In genomic region chr7:23468721-23469149, GRCh38 we compare ENCODE assay signal across 8 cellular contexts. TPM values are rescaled to one million over a fixed set of nuclear protein-coding genes. Genes with fewer than 3 reads are reported as not detected.
DNase-seq lines count a peak whose midpoint lies in the region; ATAC-seq and TF ChIP-seq lines count a peak whose summit lies in the region.

No MANE protein-coding gene starts in this region.

- no peaks in the 10 kb centered on the region for H3K9me2 ChIP-seq in HCT116 (ENCODE audit: insufficient read depth)

- peaks cover 8% of the 10 kb centered on the region; the same call in 1 of the 2 replicates for H4K20me1 ChIP-seq in HCT116 (ENCODE audit: insufficient read depth)

- TF ChIP-seq POLR2A in HCT116 (IDR thresholded peaks at IDR 0.05; ENCODE audit: borderline replicate concordance, extremely low read depth, insufficient read depth, insufficient read length) = no peak

- H3K27ac ChIP-seq in AG04450 (ENCODE audit: low read depth, low read length) (peak overlapping the region; percentile 82), HCT116 (ENCODE audit: low read depth, low read length) (peak overlapping the region; percentile 97)

- RAD21 ChIA-PET in HCT116 (lab: Charles Lee; ENCODE audit: low non-redundant PET in 1 of 2, low total read pairs in 2 of 2, uncharacterized antibody in 2 of 2, unreplicated experiment in 2 of 2) = no interaction called here

- intact Hi-C loops in HCT116 (cut with micrococcal nuclease) = no loop called here

- H3K4me3 ChIP-seq in AG04450 (ENCODE audit: low read depth, low read length) = peak overlapping the region; percentile 89
- peak overlapping the region; percentile 75 to 77 for H3K4me3 ChIP-seq in HCT116 (replicated peaks in 1 of 2; ENCODE audit: low read depth in 1 of 2, low read length in 2 of 2)

- H3K4me2 ChIP-seq in HCT116 (ENCODE audit: low read length) = peak overlapping the region; percentile 93

- no peak for ATAC-seq in HCT116

- in situ Hi-C loops in GM13977 (cut with MboI; ENCODE audit: low pct_unique_long_range_greater_than_20kb, low sequenced_read_pairs, unreplicated experiment) = no loop called here

- H3K27me3 ChIP-seq in AG04450 (ENCODE audit: control insufficient read depth, insufficient read depth, low read length) (no peaks in the 10 kb centered on the region), HCT116 (ENCODE audit: insufficient read depth, low read length) (no peaks in the 10 kb centered on the region)

- POLR2A ChIA-PET in AG04450 (lab: Yijun Ruan, JAX) (interaction anchor here (0.9 kb wide), 1 partner anchor 62 kb away, joined by 3 read pairs; no protein-coding TSS in a partner anchor), HCT116 (lab: Charles Lee) (no interaction called here)

- CTCF ChIA-PET in AG04450 (lab: Charles Lee) (no interaction called here), HCT116 (lab: Charles Lee) (no interaction called here)

- peaks cover 4% of the 10 kb centered on the region; the same call in 1 of the 2 replicates for H3K9me3 ChIP-seq in AG04450 (ENCODE audit: control insufficient read depth, insufficient read depth, low read length)
- H3K9me3 ChIP-seq in HCT116 (ENCODE audit: control insufficient read depth in 1 of 2, insufficient read depth in 1 of 2, low read depth in 1 of 2, low read length in 2 of 2) = no peaks in the 10 kb centered on the region

- no peak; the same call in 1 of the 2 replicates for TF ChIP-seq CTCF in AG04450 (IDR thresholded peaks at IDR 0.05; ENCODE audit: low read depth, low read length)
- TF ChIP-seq CTCF in HCT116 (IDR thresholded peaks at IDR 0.05 in 2 of 3, conservative IDR thresholded peaks at IDR 0.05 in 1 of 3; ENCODE audit: borderline replicate concordance in 1 of 3, insufficient read depth in 1 of 3, low read depth in 2 of 3, low read length in 2 of 3) = no peak
- no peak for TF ChIP-seq CTCF in GM13977 (IDR thresholded peaks at IDR 0.05; ENCODE audit: extremely low read depth, insufficient read depth, missing control alignments)

- BruUV-seq in HCT116 (replicated peaks; lab: Mats Ljungman, UMichigan) = no TSS peak

- H3K4me1 ChIP-seq in HCT116 (ENCODE audit: control insufficient read depth in 1 of 2, insufficient read depth in 2 of 2, low read length in 2 of 2) = peaks cover 55 to 63% of the 10 kb centered on the region in 2 experiments

- peaks cover 0 to 9% of the 10 kb centered on the region in 2 experiments; a peak in 3 of 4 replicates for H3K36me3 ChIP-seq in HCT116 (ENCODE audit: control insufficient read depth in 1 of 2, insufficient read depth in 2 of 2, low read length in 2 of 2)

- H2AFZ ChIP-seq in HCT116 (ENCODE audit: low read depth, low read length, poor library complexity, severe bottlenecking) = no peak overlapping the region

- TF ChIP-seq RAD21 in HCT116 (IDR thresholded peaks at IDR 0.05; ENCODE audit: low read depth) = no peak

- peaks cover 85% of the 10 kb centered on the region for H3K79me2 ChIP-seq in HCT116 (ENCODE audit: insufficient read depth, low read length)

- DNase-seq in AG04450 (ENCODE audit: low read depth, low spot score) (no peak), HCT116 (ENCODE audit: low read depth, low spot score) (no peak), glomerular visceral epithelial cell (ENCODE audit: extremely low spot score) (peak; percentile 9), GM13977 (ENCODE audit: low spot score) (no peak), NCI-H2107 (lab: John Stamatoyannopoulos, UW) (no peak), MV-4-11 (lab: John Stamatoyannopoulos, UW) (no peak)
- peak; percentile 11 for DNase-seq in activated CD4-positive, alpha-beta T cell treated with anti-CD3 and anti-CD28 coated beads, Interleukin-2, amount 50 U/mL, for 1 hour
- DNase-seq in stimulated activated CD8-positive, alpha-beta memory T cell treated with anti-CD3 and anti-CD28 coated beads, Interleukin-4, amount 100 ng/mL, for 48 hours = peak; percentile 34

- peak overlapping the region; percentile 92 for H3K9ac ChIP-seq in HCT116 (ENCODE audit: low read length)

TF ChIP-seq in HCT116, 20 proteins besides CTCF, POLR2A, EP300 and RAD21:
- TF ChIP-seq ZBTB33 (IDR thresholded peaks at IDR 0.05; ENCODE audit: extremely low read depth, insufficient replicate concordance, low read length) = no peak
- TF ChIP-seq YY1 (IDR thresholded peaks at IDR 0.05; ENCODE audit: extremely low read depth, insufficient replicate concordance, low read depth, low read length) = no peak
- no peak for TF ChIP-seq EZH2phosphoT487 (IDR thresholded peaks at IDR 0.05; ENCODE audit: borderline replicate concordance)
- no peak for TF ChIP-seq ELF1 (IDR thresholded peaks at IDR 0.05; ENCODE audit: borderline replicate concordance, low read depth)

RNA-seq across cellular contexts. Expression of gene IGF2BP3, which starts 1.6 kb away (rescaled TPM):
- 78.5 and 98.2 TPM in 2 replicates for polyA plus RNA-seq in AG04450 (2011; rRNA removed)
- 97.8 and 99.9 TPM in 2 replicates for polyA minus RNA-seq in AG04450 (2011; rRNA and poly(A)+ RNA removed)
- total RNA-seq in HCT116 (2021; ENCODE audit: unreplicated experiment) = 79.1 TPM
- 21.3 and 43.7 TPM in 2 replicates for polyA plus RNA-seq in HCT116 (2012)

Comparison
In these comparisons a context has a peak if more than half of its experiments do, and no peak if none do; other contexts are left out.
1. DNase-seq: peak in activated CD4-positive, alpha-beta T cell treated with anti-CD3 and anti-CD28 coated beads, Interleukin-2, amount 50 U/mL, for 1 hour (single experiment), glomerular visceral epithelial cell (single experiment) and stimulated activated CD8-positive, alpha-beta memory T cell treated with anti-CD3 and anti-CD28 coated beads, Interleukin-4, amount 100 ng/mL, for 48 hours (single experiment); none in AG04450 (single experiment), HCT116 (single experiment), GM13977 (single experiment), NCI-H2107 (single experiment) and MV-4-11 (single experiment).